1 cellular context compared by ENCODE assay signal in genomic region chr4:7911044-7911578, GRCh38.
TF ChIP-seq lines count a peak whose summit lies in the region.

No MANE protein-coding gene starts in this region.

TF ChIP-seq in H1, 55 proteins besides CTCF, POLR2A, EP300 and RAD21 (continued from another document):
- 0 out of 2 replicates have a peak, but pooled peaks have one; percentile 19 for TF ChIP-seq TAF1 (IDR thresholded peaks at IDR 0.05; ENCODE audit: low read depth, low read length)
- TF ChIP-seq CTBP2 (IDR thresholded peaks at IDR 0.05; ENCODE audit: borderline replicate concordance, insufficient read depth, insufficient read length, low read length) = no peak
- TF ChIP-seq BACH1 (IDR thresholded peaks at IDR 0.05; ENCODE audit: low read length) = no peak
